24 cellular contexts compared by ENCODE assay signal in the genomic region with DNA sequence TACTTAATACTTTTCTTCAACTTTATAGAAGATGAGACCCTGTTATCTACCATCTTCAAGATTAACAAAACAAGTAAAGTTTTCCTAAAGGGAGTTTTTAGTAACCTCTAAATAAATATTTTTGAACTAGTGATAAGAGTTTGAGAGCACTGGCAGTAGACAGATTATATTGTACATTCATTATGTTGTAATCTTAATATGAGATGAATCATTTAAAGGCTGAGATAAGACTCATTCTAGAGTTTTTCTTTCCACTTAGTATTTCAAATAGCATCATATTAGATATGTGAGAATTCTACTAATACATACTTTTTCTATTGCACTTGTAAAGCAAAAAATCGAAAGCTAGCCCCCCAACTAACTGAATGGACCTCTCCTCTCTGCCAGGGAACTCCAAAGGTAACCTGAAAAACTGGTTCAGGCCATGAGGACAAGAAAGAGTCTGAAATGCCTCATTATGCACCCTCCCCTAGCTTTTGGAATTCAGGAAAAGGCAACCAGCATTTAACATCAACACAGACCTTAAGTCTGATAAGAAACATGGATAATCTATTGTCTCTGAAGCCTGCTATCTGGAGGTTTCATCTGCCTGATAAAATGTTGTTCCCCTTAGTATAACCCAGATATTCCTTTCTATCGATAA.
DNase-seq lines count a peak whose midpoint lies in the region; ATAC-seq, FAIRE-seq and TF ChIP-seq lines count a peak whose summit lies in the region.
"Had no signal": no experiment of that assay in that cellular context is flagged by ENCODE, and none has a peak within 500 bp of the region (broad histone marks: within the 10 kb centered on the region; RNA-seq: fewer than 3 reads in every experiment).

No MANE protein-coding gene starts in this region.

- TF ChIP-seq EP300 in H1 (IDR thresholded peaks at IDR 0.05; ENCODE audit: borderline replicate concordance in 1 of 2, low read depth in 2 of 2, low read length in 2 of 2): no peak

- no peaks in the 10 kb centered on the region for H3K4me1 ChIP-seq in H1 (replicated peaks in 1 of 4; ENCODE audit: control insufficient read depth in 3 of 4, insufficient read depth in 4 of 4, low read length in 3 of 4)
- H3K4me1 ChIP-seq: HAP-1 had no signal

- CTCF ChIA-PET in Calu3 (lab: Charles Lee): no interaction called here
- CTCF ChIA-PET in WTC11 (lab: Charles Lee): no interaction called here
- CTCF ChIA-PET in H1 (lab: Charles Lee; ENCODE audit: partially characterized antibody): no interaction called here

- no peaks in the 10 kb centered on the region for H3K79me1 ChIP-seq in H1 (ENCODE audit: low read depth, low read length)

- 90% methylated on average over 2 of the region's 2 CpGs; no CpG with 5 or more reads in 1 of the 2 experiments for WGBS in H1 (ENCODE audit: extremely low coverage in 1 of 2, insufficient coverage in 1 of 2, insufficient read length in 1 of 2, insufficient replicate concordance in 2 of 2, low coverage in 1 of 2, low lambda C conversion rate in 2 of 2, missing lambda C conversion rate in 1 of 2), 2 experiments

- peak; percentile 51 for ATAC-seq in WTC11

- TF ChIP-seq POLR2A in H1 (IDR thresholded peaks at IDR 0.05; ENCODE audit: control extremely low read depth in 1 of 2, low read depth in 2 of 2, low read length in 2 of 2): no peak

- no peak overlapping the region for H3K4me2 ChIP-seq in H1 (ENCODE audit: insufficient read depth in 1 of 2, low read depth in 2 of 2, low read length in 2 of 2)

- FAIRE-seq in H1 (lab: Jason Lieb, UNC) (no peak), islet of Langerhans (lab: Jason Lieb, UNC) (peak; percentile 41)

- BruUV-seq in Calu3 (replicated peaks; lab: Mats Ljungman, UMichigan): no TSS peak

- H3K27ac Mint-ChIP-seq in Calu3 (ENCODE audit: unreplicated experiment) (no peak overlapping the region), WTC11 (no peak overlapping the region)
- H3K27ac Mint-ChIP-seq: CD8-positive, alpha-beta memory T cell had no signal

- no peaks in the 10 kb centered on the region for H3K27me3 ChIP-seq in H1 (replicated peaks in 1 of 4; ENCODE audit: control insufficient read depth in 3 of 4, extremely low read depth in 1 of 4, insufficient read depth in 3 of 4, low read length in 3 of 4)

- H3K18ac ChIP-seq in H1 (ENCODE audit: extremely low read depth, low read length): no peak overlapping the region

- peak overlapping the region; percentile 79; the same call in 1 of the 2 replicates for H2AFZ ChIP-seq in H1 (ENCODE audit: low read length)

- no peak overlapping the region for H3K4ac ChIP-seq in H1 (replicated peaks; ENCODE audit: insufficient read length, low read depth, low read length)

- no peaks in the 10 kb centered on the region for H3K9me3 ChIP-seq in H1 (ENCODE audit: insufficient read depth in 2 of 2, low read depth in 1 of 2, low read length in 1 of 2)
- H3K9me3 ChIP-seq: HAP-1 had no signal

- TF ChIP-seq RAD21 in H1 (IDR thresholded peaks at IDR 0.05 in 1 of 2, conservative IDR thresholded peaks at IDR 0.05 in 1 of 2; ENCODE audit: low read depth in 2 of 2, low read length in 2 of 2): no peak

- no peak overlapping the region for H3K4me3 ChIP-seq in H1 (ENCODE audit: extremely low read depth in 1 of 4, insufficient read depth in 2 of 4, low read depth in 3 of 4, low read length in 4 of 4)
- H3K4me3 ChIP-seq: HAP-1 had no signal

- H3K27ac ChIP-seq in H1 (ENCODE audit: low read depth, low read length): no peak overlapping the region
- H3K27ac ChIP-seq: C4-2B, RWPE1 had no signal

- intact Hi-C loops in Calu3 (cut with micrococcal nuclease; ENCODE audit: unreplicated experiment): no loop called here

- H3K9me3 Mint-ChIP-seq in Calu3 (ENCODE audit: low read depth, unreplicated experiment) (no peaks in the 10 kb centered on the region), WTC11 (peaks cover 44% of the 10 kb centered on the region)

- H3K23me2 ChIP-seq in H1 (ENCODE audit: low read depth, low read length): no peaks in the 10 kb centered on the region

- H4K5ac ChIP-seq in H1 (ENCODE audit: insufficient read length, low read depth, low read length): no peak overlapping the region

- H3K36me3 Mint-ChIP-seq in Calu3 (ENCODE audit: insufficient read depth, unreplicated experiment): no peaks in the 10 kb centered on the region
- H3K36me3 Mint-ChIP-seq in WTC11: peaks cover 9% of the 10 kb centered on the region
- H3K36me3 Mint-ChIP-seq: CD8-positive, alpha-beta memory T cell had no signal

- no peak overlapping the region for H2BK5ac ChIP-seq in H1 (ENCODE audit: low read depth, low read length)

- no peak overlapping the region for H3K14ac ChIP-seq in H1 (ENCODE audit: insufficient read length)

- DNase-seq in Calu3 (peak; percentile 2), WTC11 (ENCODE audit: low spot score) (no peak), H1 (ENCODE audit: low read depth in 1 of 2, low spot score in 2 of 2) (no peak), DMS114 treated with DMSO at 0.1 percent for 48 hours (lab: John Stamatoyannopoulos, UW; ENCODE audit: unreplicated experiment) (no peak), DMS 273 (lab: John Stamatoyannopoulos, UW; ENCODE audit: unreplicated experiment) (no peak), islet precursor cell (no peak), DMS153 (lab: John Stamatoyannopoulos, UW) (no peak)
- DNase-seq: CD8-positive, alpha-beta memory T cell; DMS79; KBM-7; MM.1S; NCI-H1048; NCI-H1417 treated with DMSO at 0.1 percent for 48 hours; NCI-H187; NCI-H2107; NCI-H2227 treated with DMSO at 0.1 percent for 48 hours; NCI-H524; NCI-H774; NK-92 treated with Interleukin-12 subunit alpha and Interleukin-12 subunit beta, amount 100 ng/mL, for 24 hours; SHP77 treated with DMSO at 0.1 percent for 48 hours had no signal

- H4K8ac ChIP-seq in H1 (ENCODE audit: extremely low read depth, insufficient read depth, low read length): no peak overlapping the region

- H3K27me3 Mint-ChIP-seq in Calu3 (ENCODE audit: unreplicated experiment) (no peaks in the 10 kb centered on the region), WTC11 (ENCODE audit: low read depth) (no peaks in the 10 kb centered on the region; the same call in 1 of the 2 replicates)
- H3K27me3 Mint-ChIP-seq: CD8-positive, alpha-beta memory T cell had no signal

- no peak overlapping the region for H2BK12ac ChIP-seq in H1 (ENCODE audit: low read depth, low read length)

- no peak overlapping the region for H3K56ac ChIP-seq in H1 (replicated peaks; ENCODE audit: insufficient read length, low read depth, low read length)

- no peaks in the 10 kb centered on the region for H3K79me2 ChIP-seq in H1 (ENCODE audit: control insufficient read depth in 1 of 2, insufficient read depth in 2 of 2, low read length in 2 of 2)

- peaks cover 6% of the 10 kb centered on the region for H3K4me1 Mint-ChIP-seq in Calu3 (ENCODE audit: low read depth, unreplicated experiment)
- H3K4me1 Mint-ChIP-seq in WTC11: peaks cover 10% of the 10 kb centered on the region
- H3K4me1 Mint-ChIP-seq: CD8-positive, alpha-beta memory T cell had no signal

- POLR2A ChIA-PET in WTC11 (lab: Charles Lee) (no interaction called here), H1 (lab: Charles Lee; ENCODE audit: partially characterized antibody) (no interaction called here)

- H2BK15ac ChIP-seq in H1 (ENCODE audit: low read length): no peak overlapping the region

- H2BK120ac ChIP-seq in H1 (replicated peaks; ENCODE audit: low read depth, low read length): no peak overlapping the region

- no peaks in the 10 kb centered on the region for H4K20me1 ChIP-seq in H1 (replicated peaks in 1 of 2; ENCODE audit: control insufficient read depth in 1 of 2, insufficient read depth in 2 of 2, low read length in 2 of 2)

- H2BK20ac ChIP-seq in H1 (ENCODE audit: low read length): no peak overlapping the region

- no peak overlapping the region for H3K4me3 Mint-ChIP-seq in Calu3 (ENCODE audit: low read depth, unreplicated experiment)
- H3K4me3 Mint-ChIP-seq in WTC11: no peak overlapping the region
- H3K4me3 Mint-ChIP-seq: CD8-positive, alpha-beta memory T cell had no signal

- H3K9ac ChIP-seq in H1 (replicated peaks in 1 of 4; ENCODE audit: extremely low read depth in 1 of 4, low read depth in 3 of 4, low read length in 3 of 4): no peak overlapping the region

- TF ChIP-seq CTCF in Calu3 (IDR thresholded peaks at IDR 0.05; ENCODE audit: unreplicated experiment) (no peak), WTC11 (IDR thresholded peaks at IDR 0.05) (no peak), H1 (IDR thresholded peaks at IDR 0.05; ENCODE audit: control extremely low read depth in 1 of 3, insufficient read depth in 1 of 3, low read depth in 1 of 3, low read length in 3 of 3) (no peak)

- H3K23ac ChIP-seq in H1 (ENCODE audit: insufficient read length): no peak overlapping the region

- no peak overlapping the region for H2AK5ac ChIP-seq in H1 (ENCODE audit: low read depth, low read length)

- H3K36me3 ChIP-seq in H1 (ENCODE audit: control insufficient read depth in 2 of 4, insufficient read depth in 4 of 4, low read length in 3 of 4): no peaks in the 10 kb centered on the region
- H3K36me3 ChIP-seq: HAP-1 had no signal

- H4K91ac ChIP-seq in H1 (replicated peaks; ENCODE audit: insufficient read length, low read length): no peak overlapping the region

TF ChIP-seq in WTC11, 78 proteins besides CTCF, POLR2A, EP300 and RAD21:
- TF ChIP-seq EMX1 (CRISPR knock-in tag; IDR thresholded peaks at IDR 0.05): no peak
- TF ChIP-seq ESRRA (CRISPR knock-in tag; IDR thresholded peaks at IDR 0.05; ENCODE audit: borderline replicate concordance): no peak
- TF ChIP-seq, protein P1, sequence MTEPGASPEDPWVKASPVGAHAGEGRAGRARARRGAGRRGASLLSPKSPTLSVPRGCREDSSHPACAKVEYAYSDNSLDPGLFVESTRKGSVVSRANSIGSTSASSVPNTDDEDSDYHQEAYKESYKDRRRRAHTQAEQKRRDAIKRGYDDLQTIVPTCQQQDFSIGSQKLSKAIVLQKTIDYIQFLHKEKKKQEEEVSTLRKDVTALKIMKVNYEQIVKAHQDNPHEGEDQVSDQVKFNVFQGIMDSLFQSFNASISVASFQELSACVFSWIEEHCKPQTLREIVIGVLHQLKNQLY (CRISPR knock-in tag; IDR thresholded peaks at IDR 0.05): no peak
- no peak for TF ChIP-seq MYBL2 (CRISPR knock-in tag; IDR thresholded peaks at IDR 0.05)

TF ChIP-seq in H1, 55 proteins besides CTCF, POLR2A, EP300 and RAD21:
- TF ChIP-seq SP1 (IDR thresholded peaks at IDR 0.05; ENCODE audit: low read depth, low read length) (peak; percentile 55; the same call in 1 of the 2 replicates), JUN (IDR thresholded peaks at IDR 0.05; ENCODE audit: low read depth, low read length) (no peak)
